Comparison of ENCODE assay signal across 30 cellular contexts in the genomic region with DNA sequence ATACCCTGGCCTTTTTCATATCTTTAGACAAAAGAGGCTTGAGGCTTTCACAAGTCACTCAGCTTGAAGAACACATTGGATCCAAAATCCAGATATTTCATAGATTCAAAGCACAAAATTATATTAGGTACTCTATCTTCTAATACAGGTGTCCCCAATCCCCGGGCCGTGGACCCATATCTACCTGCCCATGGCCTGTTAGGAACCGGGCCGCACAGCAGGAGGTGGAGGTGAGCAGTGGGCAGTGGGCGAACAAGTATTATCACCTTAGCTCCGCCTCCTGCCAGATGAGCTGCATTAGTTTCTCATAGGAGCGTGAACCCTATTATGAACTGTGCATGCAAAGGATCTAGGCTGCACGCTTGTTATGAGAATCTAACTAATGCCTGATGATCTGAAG. TPM values are rescaled to one million over a fixed set of nuclear protein-coding genes. Genes with fewer than 3 reads are reported as not detected.
"Had no signal": no experiment of that assay in that cellular context is flagged by ENCODE, and none has a peak within 500 bp of the region (broad histone marks: within the 10 kb centered on the region; RNA-seq: fewer than 3 reads in every experiment).

No MANE protein-coding gene starts in this region.

- ATAC-seq: activated CD4-positive, CD25-positive, alpha-beta regulatory T cell treated with anti-CD3 and anti-CD28 coated beads, Interleukin-2, amount 50 U/mL, for 24 hours; activated CD8-positive, alpha-beta T cell treated with anti-CD3 and anti-CD28 coated beads for 36 hours; activated T-cell treated with anti-CD3 and anti-CD28 coated beads, Interleukin-2, amount 50 U/mL, for 4 hours; activated T-helper 17 cell treated with anti-CD3 and anti-CD28 coated beads, Interleukin-2, amount 50 U/mL, for 72 hours; effector memory CD8-positive, alpha-beta T cell; foreskin keratinocyte; gastroesophageal sphincter; heart right ventricle had no signal

- H3K4me1 Mint-ChIP-seq: activated B cell treated with CpG ODN at 0.5 μM for 24 hours; activated T-helper 17 cell treated with anti-CD3 and anti-CD28 coated beads, Interleukin-2, amount 50 U/mL, for 72 hours had no signal

- H3K9me3 Mint-ChIP-seq: activated B cell treated with CpG ODN at 0.5 μM for 24 hours; activated CD8-positive, alpha-beta T cell treated with anti-CD3 and anti-CD28 coated beads for 36 hours; activated T-cell treated with anti-CD3 and anti-CD28 coated beads, Interleukin-2, amount 50 U/mL, for 4 hours; activated T-helper 17 cell treated with anti-CD3 and anti-CD28 coated beads, Interleukin-2, amount 50 U/mL, for 72 hours; central memory CD8-positive, alpha-beta T cell; effector memory CD8-positive, alpha-beta T cell had no signal

- H3K4me3 Mint-ChIP-seq: activated B cell treated with CpG ODN at 0.5 μM for 24 hours; activated CD8-positive, alpha-beta T cell treated with anti-CD3 and anti-CD28 coated beads for 36 hours; activated naive CD8-positive, alpha-beta T cell; activated T-cell treated with anti-CD3 and anti-CD28 coated beads, Interleukin-2, amount 50 U/mL, for 4 hours; activated T-helper 17 cell treated with anti-CD3 and anti-CD28 coated beads, Interleukin-2, amount 50 U/mL, for 72 hours; central memory CD8-positive, alpha-beta T cell; effector memory CD8-positive, alpha-beta T cell had no signal

- DNase-seq: activated B cell treated with CpG ODN at 0.5 μM for 24 hours; activated CD4-positive, alpha-beta T cell treated with anti-CD3 and anti-CD28 coated beads for 48 hours; activated CD4-positive, alpha-beta T cell treated with anti-CD3 and anti-CD28 coated beads, Interleukin-2, amount 50 U/mL, for 1 hour; activated CD4-positive, alpha-beta T cell treated with anti-CD3 and anti-CD28 coated beads, Interleukin-2, amount 50 U/mL, for 48 hours; activated CD8-positive, alpha-beta memory T cell treated with anti-CD3 and anti-CD28 coated beads for 24 hours; activated CD8-positive, alpha-beta T cell treated with anti-CD3 and anti-CD28 coated beads for 36 hours; activated effector memory CD4-positive, alpha-beta T cell treated with Interleukin-2 at 50 U/mL for 16 hours; activated gamma-delta T cell treated with Interleukin-2 at 50 U/mL for 16 hours; activated naive CD4-positive, alpha-beta T cell treated with anti-CD3 and anti-CD28 coated beads, Interleukin-2, amount 50 U/mL, for 16 hours; activated naive CD4-positive, alpha-beta T cell treated with Interleukin-2 at 50 U/mL for 16 hours; activated T-cell treated with anti-CD3 and anti-CD28 coated beads, Interleukin-2, amount 50 U/mL, for 4 hours; amniotic stem cell; anterior cingulate cortex; brain microvascular endothelial cell; cortex of kidney; dermis blood vessel endothelial cell; effector CD4-positive, alpha-beta T cell; effector memory CD8-positive, alpha-beta T cell; erythroblast; foreskin keratinocyte; heart right ventricle; T-helper 2 cell had no signal

- H3K27ac Mint-ChIP-seq: activated B cell treated with CpG ODN at 0.5 μM for 24 hours; activated CD8-positive, alpha-beta T cell treated with anti-CD3 and anti-CD28 coated beads for 36 hours; activated naive CD8-positive, alpha-beta T cell; activated T-helper 17 cell treated with anti-CD3 and anti-CD28 coated beads, Interleukin-2, amount 50 U/mL, for 72 hours; effector memory CD8-positive, alpha-beta T cell had no signal

- H3K36me3 Mint-ChIP-seq: activated naive CD8-positive, alpha-beta T cell had no signal

RNA-seq across cellular contexts. Expression of gene YIPF7, which starts 18.7 kb away (rescaled TPM):
- total RNA-seq: activated B cell treated with CpG ODN at 0.5 μM for 24 hours; activated CD8-positive, alpha-beta T cell treated with anti-CD3 and anti-CD28 coated beads for 36 hours; activated T-cell treated with anti-CD3 and anti-CD28 coated beads, Interleukin-2, amount 50 U/mL, for 4 hours; dermis blood vessel endothelial cell; esophagus muscularis mucosa; foreskin keratinocyte; gastroesophageal sphincter; glomerular endothelial cell; T-helper 1 cell treated with Interleukin-12 subunit alpha and Interleukin-12 subunit beta and Interleukin-4 antibody, amounts not matched to agents 30 ng/mL and 1 ng/mL, for 36 hours had no signal
